8 cellular contexts compared by ENCODE assay signal in genomic region chr14:55411426-55412389, GRCh38. TPM values are rescaled to one million over a fixed set of nuclear protein-coding genes. Genes with fewer than 3 reads are reported as not detected.
DNase-seq lines count a peak whose midpoint lies in the region; ATAC-seq and TF ChIP-seq lines count a peak whose summit lies in the region.

ATG14 (minus strand) TSS chr14:55411830; CDS start chr14:55411822, 8 bp downstream.

- peak within 1 kb of the TSS; percentile 87 for H3K4me3 Mint-ChIP-seq in T-helper 1 cell treated with Interleukin-12 subunit alpha and Interleukin-12 subunit beta and Interleukin-4 antibody, amounts not matched to agents 30 μg/mL and 1 μg/mL, for 36 hours

- intact Hi-C loops in vagina (cut with DNase I), result no loop called here

- TF ChIP-seq CTCF in GM13976 (IDR thresholded peaks at IDR 0.05; ENCODE audit: borderline replicate concordance, control extremely low read depth, extremely low read depth, insufficient read depth, missing control alignments), result no peak
- TF ChIP-seq CTCF in vagina (IDR thresholded peaks at IDR 0.05), result no peak

- H3K4me1 Mint-ChIP-seq in T-helper 1 cell treated with Interleukin-12 subunit alpha and Interleukin-12 subunit beta and Interleukin-4 antibody, amounts not matched to agents 30 μg/mL and 1 μg/mL, for 36 hours (ENCODE audit: low read depth), result peaks cover 24% of the 10 kb centered on the region

- no peaks in the 10 kb centered on the region for H3K27me3 Mint-ChIP-seq in T-helper 1 cell treated with Interleukin-12 subunit alpha and Interleukin-12 subunit beta and Interleukin-4 antibody, amounts not matched to agents 30 μg/mL and 1 μg/mL, for 36 hours (ENCODE audit: low read depth)

- H3K4me1 ChIP-seq in vagina, result peaks cover 29% of the 10 kb centered on the region

- H3K27ac ChIP-seq in angular gyrus (ENCODE audit: low read depth, low read length) (peak within 1 kb of the TSS; percentile 87), vagina (peak within 1 kb of the TSS; percentile 97)

- DNase-seq in GM13976 (ENCODE audit: low spot score), result peak; percentile 95
- peak; percentile 58 for DNase-seq in NCI-H146 treated with DMSO at 0.1 percent for 48 hours (lab: John Stamatoyannopoulos, UW; ENCODE audit: unreplicated experiment)
- DNase-seq in hepatic stellate cell (ENCODE audit: low spot score), result peak; percentile 91
- peak; percentile 68 for DNase-seq in renal cortical epithelial cell (ENCODE audit: low read depth)
- DNase-seq in vagina (ENCODE audit: extremely low spot score in 2 of 2), result peak in 1 of 2 donors; percentile 90

- H3K27me3 ChIP-seq in vagina, result no peaks in the 10 kb centered on the region

- in situ Hi-C loops in GM13976 (cut with MboI; ENCODE audit: low sequenced_read_pairs, unreplicated experiment), result no loop called here

- H3K9me3 ChIP-seq in vagina, result no peaks in the 10 kb centered on the region

- peak; percentile 96 for ATAC-seq in HG02798 (IDR thresholded peaks at IDR 0.05; ENCODE audit: poor library complexity, unreplicated experiment)

- peaks cover 0 to 2% of the 10 kb centered on the region in 2 donors for H3K36me3 ChIP-seq in vagina

- TF ChIP-seq POLR2A in vagina (IDR thresholded peaks at IDR 0.05), result peak in 1 of 2 donors; percentile 25

- peak within 1 kb of the TSS; percentile 92 to 94 for H3K4me3 ChIP-seq in vagina

- no peaks in the 10 kb centered on the region for H3K9me3 Mint-ChIP-seq in T-helper 1 cell treated with Interleukin-12 subunit alpha and Interleukin-12 subunit beta and Interleukin-4 antibody, amounts not matched to agents 30 μg/mL and 1 μg/mL, for 36 hours

- peak within 1 kb of the TSS; percentile 87 for H3K27ac Mint-ChIP-seq in T-helper 1 cell treated with Interleukin-12 subunit alpha and Interleukin-12 subunit beta and Interleukin-4 antibody, amounts not matched to agents 30 μg/mL and 1 μg/mL, for 36 hours

- H3K36me3 Mint-ChIP-seq in T-helper 1 cell treated with Interleukin-12 subunit alpha and Interleukin-12 subunit beta and Interleukin-4 antibody, amounts not matched to agents 30 μg/mL and 1 μg/mL, for 36 hours (ENCODE audit: low read depth), result no peaks in the 10 kb centered on the region

RNA-seq across cellular contexts. Expression of gene ATG14, which starts in this region (rescaled TPM):
- total RNA-seq in renal cortical epithelial cell (10.9 and 19.4 TPM in 2 replicates), vagina (11.5 TPM)
